Comparison of ENCODE assay signal across 8 cellular contexts in genomic region chr5:150672237-150672883, GRCh38. TPM values are rescaled to one million over a fixed set of nuclear protein-coding genes. Genes with fewer than 3 reads are reported as not detected.
DNase-seq lines count a peak whose midpoint lies in the region; ATAC-seq and TF ChIP-seq lines count a peak whose summit lies in the region.

No MANE protein-coding gene starts in this region.

- DNase-seq in AG09309 (ENCODE audit: low read depth) (no peak), HFFc6 (no peak), esophagus squamous epithelium (lab: John Stamatoyannopoulos, UW) (no peak), SHP77 treated with DMSO at 0.1 percent for 48 hours (lab: John Stamatoyannopoulos, UW) (no peak), superior temporal gyrus (ENCODE audit: extremely low spot score) (no peak)
- peak; percentile 46 for DNase-seq in activated CD4-positive, alpha-beta memory T cell treated with anti-CD3 and anti-CD28 coated beads for 36 hours

- H3K27ac ChIP-seq in esophagus squamous epithelium = peak overlapping the region in 3 of 4 donors; percentile 1 to 58 (median 21)

- H3K4me3 Mint-ChIP-seq in HFFc6 (peak overlapping the region; percentile 63), nephron (peak overlapping the region; percentile 85 to 89 (median 88))
- H3K4me3 Mint-ChIP-seq in activated CD4-positive, alpha-beta memory T cell treated with anti-CD3 and anti-CD28 coated beads for 36 hours = peak overlapping the region; percentile 68

- no peaks in the 10 kb centered on the region for H3K36me3 ChIP-seq in esophagus squamous epithelium

- intact Hi-C loops in activated CD4-positive, alpha-beta memory T cell treated with anti-CD3 and anti-CD28 coated beads for 36 hours (cut with micrococcal nuclease) = no loop called here
- intact Hi-C loops in esophagus squamous epithelium (cut with DNase I) = no loop called here

- CTCF ChIA-PET in activated CD4-positive, alpha-beta memory T cell treated with anti-CD3 and anti-CD28 coated beads for 36 hours (lab: Charles Lee) = interaction anchor here (0.6 to 1.3 kb wide), 3 partner anchors 15 to 126 kb away, joined by 3 to 5 read pairs (median 4); no protein-coding TSS in a partner anchor

- TF ChIP-seq POLR2A in esophagus squamous epithelium (IDR thresholded peaks at IDR 0.05) = no peak

- H3K36me3 Mint-ChIP-seq in HFFc6 (ENCODE audit: low read depth) (no peaks in the 10 kb centered on the region), nephron (ENCODE audit: low read depth) (peaks cover 2% of the 10 kb centered on the region)
- no peaks in the 10 kb centered on the region for H3K36me3 Mint-ChIP-seq in activated CD4-positive, alpha-beta memory T cell treated with anti-CD3 and anti-CD28 coated beads for 36 hours

- POLR2A ChIA-PET in activated CD4-positive, alpha-beta memory T cell treated with anti-CD3 and anti-CD28 coated beads for 36 hours (lab: Charles Lee) = interaction anchor here (1.2 kb wide), 1 partner anchor 21 kb away, joined by 3 read pairs; no protein-coding TSS in a partner anchor

- peaks cover 22% of the 10 kb centered on the region for H3K4me1 Mint-ChIP-seq in HFFc6 (ENCODE audit: low read depth)
- H3K4me1 Mint-ChIP-seq in activated CD4-positive, alpha-beta memory T cell treated with anti-CD3 and anti-CD28 coated beads for 36 hours (ENCODE audit: low read depth) = no peaks in the 10 kb centered on the region
- H3K4me1 Mint-ChIP-seq in nephron = peaks cover 31% of the 10 kb centered on the region

- peaks cover 0 to 13% (median 0%) of the 10 kb centered on the region in 4 donors for H3K27me3 ChIP-seq in esophagus squamous epithelium

- H3K4me3 ChIP-seq in AG09309 (ENCODE audit: control insufficient read depth, low read depth, low read length) (peak overlapping the region; percentile 51), esophagus squamous epithelium (peak overlapping the region; percentile 27 to 61 (median 49))

- no peaks in the 10 kb centered on the region for H3K9me3 ChIP-seq in esophagus squamous epithelium

- H3K27me3 Mint-ChIP-seq in HFFc6 (ENCODE audit: insufficient read depth) (peaks cover 5% of the 10 kb centered on the region), nephron (ENCODE audit: low read depth) (peaks cover 8% of the 10 kb centered on the region)
- peaks cover 18% of the 10 kb centered on the region for H3K27me3 Mint-ChIP-seq in activated CD4-positive, alpha-beta memory T cell treated with anti-CD3 and anti-CD28 coated beads for 36 hours

- H3K27ac Mint-ChIP-seq in HFFc6 = no peak overlapping the region; the same call in 1 of the 2 replicates
- no peak overlapping the region for H3K27ac Mint-ChIP-seq in activated CD4-positive, alpha-beta memory T cell treated with anti-CD3 and anti-CD28 coated beads for 36 hours
- peak overlapping the region; percentile 50 to 96 (median 81) for H3K27ac Mint-ChIP-seq in nephron

- H3K4me1 ChIP-seq in esophagus squamous epithelium = peaks cover 7 to 37% (median 30%) of the 10 kb centered on the region in 3 donors

- H3K9me3 Mint-ChIP-seq in HFFc6 = no peaks in the 10 kb centered on the region
- H3K9me3 Mint-ChIP-seq in activated CD4-positive, alpha-beta memory T cell treated with anti-CD3 and anti-CD28 coated beads for 36 hours = no peaks in the 10 kb centered on the region
- H3K9me3 Mint-ChIP-seq in nephron = no peaks in the 10 kb centered on the region

- 6 to 23% methylated on average over 9 of the region's 38 CpGs for WGBS in esophagus squamous epithelium, 2 donors

- TF ChIP-seq CTCF in AG09309 (IDR thresholded peaks at IDR 0.05; ENCODE audit: control insufficient read depth, insufficient read depth, low read depth, low read length, missing control alignments) (no peak), HFFc6 (IDR thresholded peaks at IDR 0.05) (0 out of 2 replicates have a peak, but pooled peaks have one; percentile 11), esophagus squamous epithelium (IDR thresholded peaks at IDR 0.05) (no peak), nephron (IDR thresholded peaks at IDR 0.05; ENCODE audit: unreplicated experiment in 3 of 3) (no peak)

- ATAC-seq in HG03439 (IDR thresholded peaks at IDR 0.05; ENCODE audit: unreplicated experiment) = no peak

RNA-seq across cellular contexts. Expression of gene MYOZ3, which starts 11.3 kb away (rescaled TPM):
- under 1 TPM in 2 of 6 experiments, not detected in 4; 0.05 to 0.14 TPM for total RNA-seq in HFFc6 (2021; fragmentation: NEBNext Ultra II Directional; extraction: Animal tissue kit (Norgen Biotek cat#: 25700))
- total RNA-seq in activated CD4-positive, alpha-beta memory T cell treated with anti-CD3 and anti-CD28 coated beads for 36 hours = under 1 TPM; 0.07 to 0.21 TPM
- under 1 TPM in 1 of 4 donors, not detected in 3; under 0.01 TPM for total RNA-seq in esophagus squamous epithelium

RNA-seq across cellular contexts. Expression of gene RBM22, which starts 28.5 kb away (rescaled TPM):
- total RNA-seq in HFFc6 (2021; fragmentation: NEBNext Ultra II Directional; extraction: Animal tissue kit (Norgen Biotek cat#: 25700)) = 10 to 100 TPM; 32.6 to 40.2 (median 35.4) TPM
- 10 to 100 TPM; 59.6 to 66.4 TPM for total RNA-seq in activated CD4-positive, alpha-beta memory T cell treated with anti-CD3 and anti-CD28 coated beads for 36 hours
- total RNA-seq in esophagus squamous epithelium = 10 to 100 TPM; 22.8 to 38.4 (median 28.8) TPM

RNA-seq across cellular contexts. Expression of gene SYNPO, which starts 31.9 kb away (rescaled TPM):
- total RNA-seq in HFFc6 (2021; fragmentation: NEBNext Ultra II Directional; extraction: Animal tissue kit (Norgen Biotek cat#: 25700)) = 10 to 100 TPM; 35.6 to 50.7 (median 47.8) TPM
- under 1 TPM; 0.10 to 0.14 TPM for total RNA-seq in activated CD4-positive, alpha-beta memory T cell treated with anti-CD3 and anti-CD28 coated beads for 36 hours
- 1 to 10 TPM; 2.5 to 8.8 (median 5.6) TPM for total RNA-seq in esophagus squamous epithelium

Comparison
In these comparisons a context has a peak if more than half of its experiments do, and no peak if none do; other contexts are left out.
1. H3K27ac Mint-ChIP-seq: peak in nephron (3 of 3); none in HFFc6 (single experiment) and activated CD4-positive, alpha-beta memory T cell treated with anti-CD3 and anti-CD28 coated beads for 36 hours (single experiment).
2. Peak in every context shown above with its lines, with median percentiles within 50 percentile points of each other: H3K4me3 Mint-ChIP-seq.